In genomic region chr11:6229911-6230310, GRCh38 we compare ENCODE assay signal across 1 cellular context.
TF ChIP-seq lines count a peak whose summit lies in the region.

No MANE protein-coding gene starts in this region.

TF ChIP-seq in GM12878, 131 proteins besides CTCF, POLR2A, EP300 and RAD21:
- TF ChIP-seq PKNOX1 (IDR thresholded peaks at IDR 0.05) (peak; percentile 54; the same call in 1 of the 2 replicates), HDGF (IDR thresholded peaks at IDR 0.05) (0 out of 2 replicates have a peak, but pooled peaks have one; percentile 15), NR2F1 (conservative IDR thresholded peaks at IDR 0.05) (0 out of 2 replicates have a peak, but pooled peaks have one; percentile 40), NBN (IDR thresholded peaks at IDR 0.05) (peak; percentile 38; the same call in 1 of the 2 replicates), E2F4 (IDR thresholded peaks at IDR 0.05; ENCODE audit: low read depth, low read length) (no peak), ZNF384 (IDR thresholded peaks at IDR 0.05; ENCODE audit: borderline replicate concordance, low read depth, low read length) (peak; percentile 56; the same call in 1 of the 2 replicates), BACH1 (IDR thresholded peaks at IDR 0.05; ENCODE audit: borderline replicate concordance) (no peak)
